Comparison of ENCODE assay signal across 25 cellular contexts in the genomic region with DNA sequence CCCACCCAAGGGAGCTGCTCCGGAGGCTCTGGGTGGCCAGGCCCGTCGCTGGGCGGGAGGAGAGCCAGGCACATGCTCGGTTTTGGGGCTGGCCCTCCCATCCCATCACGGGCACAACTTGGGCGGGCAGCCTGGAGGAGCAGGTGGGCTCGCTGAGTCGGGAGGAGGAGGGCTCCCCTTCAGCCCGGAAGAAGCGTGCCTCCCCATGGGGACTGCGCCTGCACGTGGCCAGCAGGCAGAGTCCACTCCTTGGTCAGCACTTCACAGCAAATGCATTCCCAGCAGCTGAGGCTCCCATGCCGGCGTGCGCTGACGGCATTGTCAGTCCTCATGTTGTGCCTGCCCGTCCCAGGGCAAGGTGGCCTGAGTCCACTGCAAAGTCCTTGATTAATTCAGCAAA.
"Had no signal": no experiment of that assay in that cellular context is flagged by ENCODE, and none has a peak within 500 bp of the region (broad histone marks: within the 10 kb centered on the region; RNA-seq: fewer than 3 reads in every experiment).

No MANE protein-coding gene starts in this region.

- H3K9me3 ChIP-seq: colonic mucosa, esophagus squamous epithelium, gastrocnemius medialis, left lung, lower lobe of right lung had no signal

- H3K36me3 ChIP-seq: colonic mucosa, esophagus squamous epithelium, gastrocnemius medialis, left lung, lower lobe of right lung had no signal

- H3K27me3 ChIP-seq: colonic mucosa, gastrocnemius medialis, hepatocyte, left lung had no signal

- DNase-seq: colonic mucosa; cortex of kidney; effector CD8-positive, alpha-beta T cell; effector memory CD8-positive, alpha-beta T cell; endodermal cell; erythroblast; esophagus squamous epithelium; foreskin fibroblast; foreskin melanocyte; gastrocnemius medialis; glutamatergic neuron; head of caudate nucleus; hypothalamus; left cardiac atrium; left ventricle myocardium superior; lower lobe of right lung; mesenchymal stem cell; midbrain had no signal

- H2AFZ ChIP-seq: hepatocyte had no signal

- H3K79me2 ChIP-seq: hepatocyte had no signal

- H3K27ac ChIP-seq: colonic mucosa, epithelial cell of prostate, esophagus squamous epithelium, gastrocnemius medialis, hepatocyte, left lung, lower lobe of right lung had no signal

- H3K4me3 ChIP-seq: colonic mucosa, esophagus squamous epithelium, gastrocnemius medialis, hepatocyte, left lung, lower lobe of right lung had no signal

- H3K4me1 ChIP-seq: colonic mucosa, esophagus squamous epithelium, gastrocnemius medialis, left lung, lower lobe of right lung had no signal

- H3K4me2 ChIP-seq: hepatocyte had no signal

- ATAC-seq: effector memory CD8-positive, alpha-beta T cell; esophagus mucosa; gastrocnemius medialis; left cardiac atrium; left lung; left ventricle myocardium superior; lower lobe of right lung had no signal

- FAIRE-seq: endometrium, islet of Langerhans, keratinocyte had no signal
